8 cellular contexts compared by ENCODE assay signal in genomic region chr6:161347988-161348627, GRCh38.
"Had no signal": no experiment of that assay in that cellular context is flagged by ENCODE, and none has a peak within 500 bp of the region (broad histone marks: within the 10 kb centered on the region; RNA-seq: fewer than 3 reads in every experiment).

No MANE protein-coding gene starts in this region.

- H3K9me3 ChIP-seq: HAP-1 had no signal

- ATAC-seq: GM23338, HCT116 had no signal

- H3K27ac Mint-ChIP-seq: GM23338, HFFc6, IgD-negative memory B cell had no signal

- H3K36me3 ChIP-seq: HAP-1 had no signal

- H3K9me3 Mint-ChIP-seq: GM23338, HFFc6, IgD-negative memory B cell had no signal

- FAIRE-seq: HTR-8/SVneo had no signal

- DNase-seq: H7, HFFc6, KG1 had no signal

- H3K4me1 ChIP-seq: HAP-1 had no signal

- H3K36me3 Mint-ChIP-seq: IgD-negative memory B cell had no signal

- H2AFZ ChIP-seq: GM23338 had no signal

- H3K4me3 Mint-ChIP-seq: GM23338, HFFc6, IgD-negative memory B cell had no signal

- H3K4me2 ChIP-seq: GM23338 had no signal

- H3K4me1 Mint-ChIP-seq: IgD-negative memory B cell had no signal

- H3K4me3 ChIP-seq: GM23338, HAP-1 had no signal
